ENCODE assay signal across 1 cellular context in genomic region chr7:87475359-87476178, GRCh38.
TF ChIP-seq lines count a peak whose summit lies in the region.

Gene ABCB4 (minus strand): TSS chr7:87475680. CDS start chr7:87475465, 215 bp downstream.

TF ChIP-seq in HepG2, 621 proteins besides CTCF, POLR2A, EP300 and RAD21 (continued from another document and continues in another):
- TF ChIP-seq ZNF281 (CRISPR knock-in tag; IDR thresholded peaks at IDR 0.05; ENCODE audit: borderline replicate concordance), result 0 out of 2 replicates have a peak, but pooled peaks have one; percentile 42
- TF ChIP-seq SP140L (CRISPR knock-in tag; IDR thresholded peaks at IDR 0.05; ENCODE audit: borderline replicate concordance), result no peak
- TF ChIP-seq ATF6 (CRISPR knock-in tag; conservative IDR thresholded peaks at IDR 0.05), result no peak
- TF ChIP-seq JDP2 (CRISPR knock-in tag; IDR thresholded peaks at IDR 0.05; ENCODE audit: borderline replicate concordance), result no peak
- no peak for TF ChIP-seq ZNF501 (CRISPR knock-in tag; IDR thresholded peaks at IDR 0.05)
- TF ChIP-seq ZNF605 (CRISPR knock-in tag; IDR thresholded peaks at IDR 0.05), result no peak
- 0 out of 2 replicates have a peak, but pooled peaks have one; percentile 53 for TF ChIP-seq ZIK1 (CRISPR knock-in tag; IDR thresholded peaks at IDR 0.05; ENCODE audit: borderline replicate concordance, low read depth)
- TF ChIP-seq JUN (CRISPR knock-in tag; IDR thresholded peaks at IDR 0.05), result no peak
- no peak for TF ChIP-seq SKI (IDR thresholded peaks at IDR 0.05; ENCODE audit: partially characterized antibody)
- TF ChIP-seq ZNF746 (CRISPR knock-in tag; IDR thresholded peaks at IDR 0.05), result no peak
- no peak for TF ChIP-seq ZNF138 (CRISPR knock-in tag; IDR thresholded peaks at IDR 0.05; ENCODE audit: low read depth)
- no peak for TF ChIP-seq NFRKB (IDR thresholded peaks at IDR 0.05)
- TF ChIP-seq GATAD2A (CRISPR knock-in tag; IDR thresholded peaks at IDR 0.05), result no peak
- no peak for TF ChIP-seq CBX1 (IDR thresholded peaks at IDR 0.05; ENCODE audit: low read depth)
- 0 out of 2 replicates have a peak, but pooled peaks have one; percentile 16 for TF ChIP-seq ZBTB14 (CRISPR knock-in tag; IDR thresholded peaks at IDR 0.05)
- peak; percentile 70; the same call in 1 of the 2 replicates for TF ChIP-seq NR0B2 (CRISPR knock-in tag; IDR thresholded peaks at IDR 0.05)
- TF ChIP-seq ZBTB44 (CRISPR knock-in tag; IDR thresholded peaks at IDR 0.05), result no peak
- TF ChIP-seq RAD51 (IDR thresholded peaks at IDR 0.05; ENCODE audit: borderline replicate concordance), result no peak
- TF ChIP-seq ETV6 (CRISPR knock-in tag; conservative IDR thresholded peaks at IDR 0.05), result peak; percentile 72; the same call in 1 of the 2 replicates
- TF ChIP-seq MTERF4 (CRISPR knock-in tag; IDR thresholded peaks at IDR 0.05), result no peak
- TF ChIP-seq HNF4A (CRISPR knock-in tag; IDR thresholded peaks at IDR 0.05), result peak; percentile 59; the same call in 1 of the 2 replicates
- no peak for TF ChIP-seq NFIB (CRISPR knock-in tag; IDR thresholded peaks at IDR 0.05; ENCODE audit: borderline replicate concordance)
- TF ChIP-seq PPARG (CRISPR knock-in tag; conservative IDR thresholded peaks at IDR 0.05), result peak; percentile 36; the same call in 1 of the 2 replicates
- no peak for TF ChIP-seq ZNF30 (CRISPR knock-in tag; IDR thresholded peaks at IDR 0.05)
- no peak for TF ChIP-seq ARNTL (CRISPR knock-in tag; IDR thresholded peaks at IDR 0.05)
- no peak for TF ChIP-seq ZSCAN29 (CRISPR knock-in tag; conservative IDR thresholded peaks at IDR 0.05)
- TF ChIP-seq ZNF407 (CRISPR knock-in tag; IDR thresholded peaks at IDR 0.05; ENCODE audit: not compliant biosample characterization), result peak; percentile 28
- TF ChIP-seq MXD1 (CRISPR knock-in tag; IDR thresholded peaks at IDR 0.05), result peak; percentile 50; the same call in 1 of the 2 replicates
- no peak for TF ChIP-seq RORA (CRISPR knock-in tag; IDR thresholded peaks at IDR 0.05)
- TF ChIP-seq REL (CRISPR knock-in tag; conservative IDR thresholded peaks at IDR 0.05), result no peak
- TF ChIP-seq TIGD3 (CRISPR knock-in tag; IDR thresholded peaks at IDR 0.05; ENCODE audit: borderline replicate concordance), result no peak
- no peak for TF ChIP-seq SSRP1 (CRISPR knock-in tag; IDR thresholded peaks at IDR 0.05)
- TF ChIP-seq ZNF552 (CRISPR knock-in tag; IDR thresholded peaks at IDR 0.05; ENCODE audit: borderline replicate concordance), result no peak
- TF ChIP-seq ZNF530 (CRISPR knock-in tag; IDR thresholded peaks at IDR 0.05; ENCODE audit: low read depth), result no peak
- TF ChIP-seq ASH2L (IDR thresholded peaks at IDR 0.05; ENCODE audit: insufficient read length, low read depth, low read length), result peak; percentile 69
